In the genomic region with DNA sequence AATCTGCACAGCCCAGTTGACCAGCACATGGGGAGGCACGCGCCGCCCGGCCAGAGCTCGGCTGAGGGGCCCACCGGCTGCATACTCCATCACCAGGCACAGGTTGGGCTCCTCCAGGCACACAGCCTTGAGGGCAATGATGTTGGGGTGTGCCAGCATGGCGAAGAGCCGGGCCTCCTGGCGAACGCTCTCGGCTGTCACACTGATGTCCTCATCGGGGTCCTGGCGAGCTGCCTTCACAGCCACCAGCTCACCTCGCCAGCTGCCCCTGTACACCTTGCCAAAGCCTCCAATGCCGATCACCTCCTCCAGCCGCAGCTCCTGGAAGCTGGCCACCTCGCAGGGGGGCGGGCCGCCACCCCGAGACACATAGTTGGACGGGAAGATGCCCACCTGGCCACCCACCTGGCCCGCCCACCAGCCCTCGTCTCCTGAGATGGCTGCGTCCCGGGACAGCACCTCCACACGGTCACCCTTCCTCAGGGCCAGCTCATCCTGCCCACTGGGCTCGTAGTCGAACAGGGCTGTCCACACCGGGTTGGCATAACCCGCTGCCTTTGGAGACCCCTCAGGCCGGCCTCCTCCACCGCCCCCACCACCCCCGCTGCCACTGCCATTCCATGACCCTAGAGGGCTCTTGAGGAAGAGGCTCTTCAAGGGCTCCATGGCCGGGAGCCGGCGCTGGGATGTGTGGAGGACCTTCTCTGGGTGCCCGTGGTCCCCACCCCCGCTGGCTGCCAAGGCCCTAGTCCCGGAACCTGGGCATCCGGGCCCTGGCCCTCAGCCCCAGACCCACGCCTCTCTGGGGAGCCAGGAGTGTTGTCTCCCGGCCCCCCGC, we compare ENCODE assay signal across 6 cellular contexts. TPM values are rescaled to one million over a fixed set of nuclear protein-coding genes. Genes with fewer than 3 reads are reported as not detected.
A peak's percentile ranks its signal among the peaks of the same experiment; 100 is the strongest.
DNase-seq lines count a peak whose midpoint lies in the region; TF ChIP-seq lines count a peak whose summit lies in the region.

No MANE protein-coding gene starts in this region.

- H3K27ac Mint-ChIP-seq in endothelial cell (ENCODE audit: unreplicated experiment): no peak overlapping the region

- DNase-seq in activated effector memory CD4-positive, alpha-beta T cell treated with anti-CD3 and anti-CD28 coated beads, Interleukin-2, amount 50 U/mL, for 16 hours: peak; percentile 75
- DNase-seq in activated effector memory CD4-positive, alpha-beta T cell treated with Interleukin-2 at 50 U/mL for 16 hours: no peak
- DNase-seq in endothelial cell (ENCODE audit: low spot score): peak; percentile 32
- DNase-seq in SW480 (ENCODE audit: low spot score): no peak
- DNase-seq in NCI-H69 (lab: John Stamatoyannopoulos, UW): no peak

- peak overlapping the region; percentile 78 for H3K4me3 ChIP-seq in skeletal muscle satellite cell (ENCODE audit: low read length)

- peaks cover 46% of the 10 kb centered on the region for H3K4me1 Mint-ChIP-seq in endothelial cell (ENCODE audit: unreplicated experiment)

- H3K36me3 Mint-ChIP-seq in endothelial cell (ENCODE audit: low read depth, unreplicated experiment): peaks cover 44% of the 10 kb centered on the region

- peak overlapping the region; percentile 88 for H3K9ac ChIP-seq in skeletal muscle satellite cell (ENCODE audit: low read depth, low read length)

- TF ChIP-seq CTCF in endothelial cell (IDR thresholded peaks at IDR 0.05; ENCODE audit: unreplicated experiment): no peak

- no peaks in the 10 kb centered on the region for H3K9me3 ChIP-seq in skeletal muscle satellite cell (replicated peaks; ENCODE audit: low read length)

- H3K4me2 ChIP-seq in skeletal muscle satellite cell (ENCODE audit: low read length): peak overlapping the region; percentile 94

- H3K27me3 Mint-ChIP-seq in endothelial cell (ENCODE audit: unreplicated experiment): peaks cover 32% of the 10 kb centered on the region

- H3K4me3 Mint-ChIP-seq in endothelial cell (ENCODE audit: unreplicated experiment): peak overlapping the region; percentile 99

- H3K4me1 ChIP-seq in skeletal muscle satellite cell (ENCODE audit: control insufficient read depth, insufficient read depth, low read length): peaks cover 57% of the 10 kb centered on the region

- H3K27me3 ChIP-seq in skeletal muscle satellite cell (ENCODE audit: control insufficient read depth, insufficient read depth, low read length): no peaks in the 10 kb centered on the region

- H3K36me3 ChIP-seq in skeletal muscle satellite cell (ENCODE audit: insufficient read depth, low read length): peaks cover 31% of the 10 kb centered on the region

- no peaks in the 10 kb centered on the region for H3K9me3 Mint-ChIP-seq in endothelial cell (ENCODE audit: unreplicated experiment)

RNA-seq across cellular contexts. Expression of a gene that starts 0.7 kb away (rescaled TPM):
- 238 TPM for total RNA-seq in endothelial cell (ENCODE audit: unreplicated experiment)
- total RNA-seq in skeletal muscle satellite cell (2012; rRNA removed): 22.9 and 25.9 TPM in 2 replicates

RNA-seq across cellular contexts. Expression of a gene that starts 2.3 kb away (rescaled TPM):
- total RNA-seq in endothelial cell (ENCODE audit: unreplicated experiment): 76.1 TPM
- total RNA-seq in skeletal muscle satellite cell (2012; rRNA removed): 29.4 and 33.4 TPM in 2 replicates

RNA-seq across cellular contexts. Expression of a gene that starts 17.7 kb away (rescaled TPM):
- total RNA-seq in endothelial cell (ENCODE audit: unreplicated experiment): 2.0 TPM
- 0.25 and 0.44 TPM in 2 replicates for total RNA-seq in skeletal muscle satellite cell (2012; rRNA removed)

RNA-seq across cellular contexts. Expression of a gene that starts 24.6 kb away (rescaled TPM):
- total RNA-seq in endothelial cell (ENCODE audit: unreplicated experiment): 267 TPM
- 19.2 and 19.3 TPM in 2 replicates for total RNA-seq in skeletal muscle satellite cell (2012; rRNA removed)

RNA-seq across cellular contexts. Expression of a gene that starts 37.5 kb away (rescaled TPM):
- total RNA-seq in endothelial cell (ENCODE audit: unreplicated experiment): 4.7 TPM
- total RNA-seq in skeletal muscle satellite cell (2012; rRNA removed): 35.0 and 44.8 TPM in 2 replicates

Comparison
In these comparisons a context has a peak if more than half of its experiments do, and no peak if none do; other contexts are left out.
1. DNase-seq: peak in activated effector memory CD4-positive, alpha-beta T cell treated with anti-CD3 and anti-CD28 coated beads, Interleukin-2, amount 50 U/mL, for 16 hours (single experiment) and endothelial cell (single experiment); none in activated effector memory CD4-positive, alpha-beta T cell treated with Interleukin-2 at 50 U/mL for 16 hours (single experiment), SW480 (single experiment) and NCI-H69 (single experiment).